28 cellular contexts compared by ENCODE assay signal in the genomic region with DNA sequence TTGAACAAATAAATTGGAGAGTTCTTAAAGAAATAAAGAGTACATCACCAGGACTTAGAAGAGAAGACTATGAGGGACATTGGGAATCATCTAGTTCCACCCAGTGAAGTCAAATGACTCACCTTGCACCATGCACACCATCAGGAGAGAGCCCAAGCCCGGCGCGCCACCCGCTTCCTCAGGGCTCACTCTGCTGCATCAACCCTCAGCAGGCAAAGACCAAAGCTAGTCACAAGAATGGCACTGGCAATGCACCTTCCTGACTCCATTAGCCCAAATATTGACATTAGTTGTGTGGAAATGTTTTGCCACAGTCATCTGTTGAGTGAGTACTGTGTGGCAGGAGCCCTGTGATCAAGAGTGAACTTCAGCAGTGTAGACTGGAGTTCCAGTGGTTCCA. TPM values are rescaled to one million over a fixed set of nuclear protein-coding genes. Genes with fewer than 3 reads are reported as not detected.
"Had no signal": no experiment of that assay in that cellular context is flagged by ENCODE, and none has a peak within 500 bp of the region (broad histone marks: within the 10 kb centered on the region; RNA-seq: fewer than 3 reads in every experiment).

No MANE protein-coding gene starts in this region.

- H3K9me3 ChIP-seq: gastrocnemius medialis, neutrophil, pancreas, thoracic aorta, tibial nerve, upper lobe of right lung, uterus had no signal

- H3K36me3 ChIP-seq: gastrocnemius medialis, neutrophil, pancreas, thoracic aorta, tibial nerve, upper lobe of right lung, uterus had no signal

- H3K4me3 Mint-ChIP-seq: effector memory CD8-positive, alpha-beta T cell; memory B cell; natural killer cell; neural crest cell; stimulated activated effector memory CD8-positive, alpha-beta T cell treated with anti-CD3 and anti-CD28 coated beads, Interleukin-12 subunit alpha, Interleukin-12 subunit beta, amount 100 ng/mL, for 72 hours had no signal

- H3K27me3 ChIP-seq: pancreas, uterus had no signal

- H3K36me3 Mint-ChIP-seq: memory B cell; natural killer cell; stimulated activated effector memory CD8-positive, alpha-beta T cell treated with anti-CD3 and anti-CD28 coated beads, Interleukin-12 subunit alpha, Interleukin-12 subunit beta, amount 100 ng/mL, for 72 hours had no signal

- H3K4me3 ChIP-seq: gastrocnemius medialis, lung, pancreas, smooth muscle cell, thoracic aorta, tibial nerve, upper lobe of right lung, uterus had no signal

- H3K9me3 Mint-ChIP-seq: effector memory CD8-positive, alpha-beta T cell; memory B cell; natural killer cell; neural crest cell; stimulated activated effector memory CD8-positive, alpha-beta T cell treated with anti-CD3 and anti-CD28 coated beads, Interleukin-12 subunit alpha, Interleukin-12 subunit beta, amount 100 ng/mL, for 72 hours had no signal

- H3K27ac ChIP-seq: gastrocnemius medialis, neutrophil, pancreas, thoracic aorta, tibial nerve, upper lobe of right lung, uterus had no signal

- ATAC-seq: effector memory CD8-positive, alpha-beta T cell; gastrocnemius medialis; left lobe of liver; natural killer cell; sciatic nerve; stimulated activated effector memory CD8-positive, alpha-beta T cell treated with anti-CD3 and anti-CD28 coated beads, Interleukin-12 subunit alpha, Interleukin-12 subunit beta, amount 100 ng/mL, for 72 hours; upper lobe of right lung had no signal

- H3K27ac Mint-ChIP-seq: effector memory CD8-positive, alpha-beta T cell; memory B cell; natural killer cell; stimulated activated effector memory CD8-positive, alpha-beta T cell treated with anti-CD3 and anti-CD28 coated beads, Interleukin-12 subunit alpha, Interleukin-12 subunit beta, amount 100 ng/mL, for 72 hours had no signal

- H3K4me2 ChIP-seq: smooth muscle cell had no signal

- H3K4me1 Mint-ChIP-seq: natural killer cell had no signal

- DNase-seq: cortex of kidney; effector memory CD8-positive, alpha-beta T cell; foreskin fibroblast; gastrocnemius medialis; kidney; natural killer cell; pancreas; stimulated activated CD4-positive, alpha-beta T cell treated with anti-CD3 and anti-CD28 coated beads, Interleukin-12 subunit alpha, Interleukin-12 subunit beta, amount 100 ng/mL, for 4 hours; stimulated activated CD4-positive, alpha-beta T cell treated with anti-CD3 and anti-CD28 coated beads, Interleukin-1b, Interleukin-23, amount 100 ng/mL, for 48 hours; stimulated activated CD4-positive, alpha-beta T cell treated with anti-CD3 and anti-CD28 coated beads, Interleukin-4, amount 100 ng/mL, for 1 hour; stimulated activated naive CD4-positive, alpha-beta T cell treated with Interleukin-2 at 50 U/mL for 16 hours; upper lobe of right lung; uterus had no signal

- FAIRE-seq: endometrium, kidney, pancreas had no signal

- H3K4me1 ChIP-seq: gastrocnemius medialis, pancreas, tibial nerve, upper lobe of right lung, uterus had no signal

RNA-seq across cellular contexts. Expression of gene LYPD6B, which starts 7.1 kb away (rescaled TPM):
- total RNA-seq: dermis microvascular lymphatic vessel endothelial cell, gastrocnemius medialis, left lobe of liver, mononuclear cell, natural killer cell, neural crest cell, posterior vena cava, pulmonary artery endothelial cell, sciatic nerve, thoracic aorta, tibial nerve had no signal
